Comparison of ENCODE assay signal across 17 cellular contexts in the genomic region with DNA sequence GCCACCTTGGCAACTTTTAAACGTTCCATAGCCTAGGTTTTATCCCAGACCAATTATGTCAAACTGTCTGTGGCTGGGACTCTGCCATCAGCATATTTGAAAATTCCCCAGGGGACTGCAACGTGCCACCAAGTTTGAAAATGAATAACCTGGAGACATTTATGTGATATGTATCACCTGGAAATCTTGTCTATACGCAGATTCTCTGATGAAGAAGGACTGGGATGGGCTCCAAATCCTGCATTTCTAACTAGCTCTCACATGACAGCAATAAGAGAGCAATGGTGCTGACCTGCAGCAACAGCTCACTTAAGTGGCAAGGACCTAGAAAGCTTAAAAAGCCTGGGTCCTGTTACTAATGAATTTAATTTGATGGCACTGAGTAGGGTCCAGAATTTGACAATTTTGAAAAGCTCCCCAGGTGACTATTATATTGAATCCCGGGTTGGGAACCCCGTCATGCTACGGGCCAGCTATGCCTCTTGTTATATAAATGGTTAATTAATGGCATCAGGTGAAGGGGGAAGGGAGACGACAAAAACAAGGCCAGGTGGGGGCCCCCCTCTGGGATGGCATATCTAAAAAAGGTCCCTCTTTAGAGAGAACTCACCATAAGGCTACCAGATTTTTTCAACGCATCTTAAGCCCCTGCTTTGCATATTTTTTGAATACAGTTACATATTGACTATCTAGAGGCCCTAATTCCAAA.
DNase-seq lines count a peak whose midpoint lies in the region; TF ChIP-seq lines count a peak whose summit lies in the region.
"Had no signal": no experiment of that assay in that cellular context is flagged by ENCODE, and none has a peak within 500 bp of the region (broad histone marks: within the 10 kb centered on the region; RNA-seq: fewer than 3 reads in every experiment).

No MANE protein-coding gene starts in this region.

- H3K4me1 Mint-ChIP-seq in T-helper 2 cell treated with Interferon-gamma antibody and Interleukin-4, amounts not matched to agents 5 μg/mL and 100 μg/mL, for 36 hours (ENCODE audit: low read depth) = no peaks in the 10 kb centered on the region
- H3K4me1 Mint-ChIP-seq: T-helper 17 cell had no signal

- intact Hi-C loops in spleen (cut with DNase I; ENCODE audit: low total_unique reads) = no loop called here

- peaks cover 6% of the 10 kb centered on the region for H3K9me3 ChIP-seq in Karpas-422 (ENCODE audit: low read length)
- peaks cover 0 to 44% (median 37%) of the 10 kb centered on the region in 8 donors for H3K9me3 ChIP-seq in spleen

- TF ChIP-seq CTCF in spleen (IDR thresholded peaks at IDR 0.05 in 8 of 11, conservative IDR thresholded peaks at IDR 0.05 in 3 of 11) = no peak

- H3K36me3 ChIP-seq in Karpas-422 (ENCODE audit: insufficient read depth, low read length) (peaks cover 8% of the 10 kb centered on the region; the same call in 1 of the 2 replicates), spleen (peaks cover 0 to 4% (median 0%) of the 10 kb centered on the region in 6 donors)
- H3K36me3 ChIP-seq: Peyer's patch had no signal

- no peaks in the 10 kb centered on the region for H3K27me3 Mint-ChIP-seq in T-helper 2 cell treated with Interferon-gamma antibody and Interleukin-4, amounts not matched to agents 5 μg/mL and 100 μg/mL, for 36 hours (ENCODE audit: low read depth)
- H3K27me3 Mint-ChIP-seq: CD4-positive, alpha-beta T cell; T-helper 17 cell had no signal

- DNase-seq in Karpas-422 (peak; percentile 56), NCI-H1694 (lab: John Stamatoyannopoulos, UW) (peak; percentile 56), NCI-H2171 treated with DMSO at 0.1 percent for 48 hours (lab: John Stamatoyannopoulos, UW) (peak; percentile 100), cerebellar cortex (ENCODE audit: low spot score) (peak; percentile 82), spleen (no peak)
- no peak for DNase-seq in activated CD4-positive, alpha-beta T cell treated with anti-CD3 and anti-CD28 coated beads, Interleukin-2, amount 50 U/mL, for 1 hour
- DNase-seq in T-helper 2 cell treated with Interferon-gamma antibody and Interleukin-4, amounts not matched to agents 5 μg/mL and 100 μg/mL, for 36 hours (ENCODE audit: low spot score) = no peak
- DNase-seq: CD4-positive, alpha-beta T cell; DMS53; EL; KG1; MV-4-11; NCI-H1436; NCI-H446 treated with DMSO at 0.1 percent for 48 hours; Peyer's patch; T-helper 17 cell had no signal

- H3K4me1 ChIP-seq in Karpas-422 (ENCODE audit: low read length) (peaks cover 75% of the 10 kb centered on the region), spleen (no peaks in the 10 kb centered on the region)
- H3K4me1 ChIP-seq: A549 had no signal

- H3K27ac Mint-ChIP-seq in T-helper 2 cell treated with Interferon-gamma antibody and Interleukin-4, amounts not matched to agents 5 μg/mL and 100 μg/mL, for 36 hours = no peak overlapping the region
- H3K27ac Mint-ChIP-seq: CD4-positive, alpha-beta T cell; T-helper 17 cell had no signal

- peaks cover 12% of the 10 kb centered on the region for H3K9me3 Mint-ChIP-seq in T-helper 2 cell treated with Interferon-gamma antibody and Interleukin-4, amounts not matched to agents 5 μg/mL and 100 μg/mL, for 36 hours

- H3K36me3 Mint-ChIP-seq in T-helper 2 cell treated with Interferon-gamma antibody and Interleukin-4, amounts not matched to agents 5 μg/mL and 100 μg/mL, for 36 hours (ENCODE audit: low read depth) = no peaks in the 10 kb centered on the region

- whole genome bisulfite sequencing in spleen, 5 donors = 79 to 92% (median 87%) methylated on average over 8 of the region's 8 CpGs

- H3K9me2 ChIP-seq in Karpas-422 (replicated peaks; ENCODE audit: insufficient read depth, low read length) = no peaks in the 10 kb centered on the region

- H3K79me2 ChIP-seq in Karpas-422 (ENCODE audit: low read length) = no peaks in the 10 kb centered on the region

- peak overlapping the region; percentile 60 for H3K9ac ChIP-seq in Karpas-422 (ENCODE audit: low read length)

- TF ChIP-seq POLR2A in spleen (IDR thresholded peaks at IDR 0.05) = no peak

- H4K20me1 ChIP-seq in Karpas-422 (ENCODE audit: insufficient read depth, low read depth, low read length) = no peaks in the 10 kb centered on the region

- H3K4me3 Mint-ChIP-seq in T-helper 2 cell treated with Interferon-gamma antibody and Interleukin-4, amounts not matched to agents 5 μg/mL and 100 μg/mL, for 36 hours = no peak overlapping the region
- H3K4me3 Mint-ChIP-seq: CD4-positive, alpha-beta T cell; T-helper 17 cell had no signal

- H3K27ac ChIP-seq in Karpas-422 (ENCODE audit: low read length) (peak overlapping the region; percentile 95), spleen (no peak overlapping the region)
- H3K27ac ChIP-seq: A549, Peyer's patch had no signal

- no peak overlapping the region for H2AFZ ChIP-seq in Karpas-422 (ENCODE audit: low read length)

- H3K4me2 ChIP-seq in Karpas-422 (ENCODE audit: low read depth, low read length, poor library complexity, severe bottlenecking) = peak overlapping the region; percentile 43
- H3K4me2 ChIP-seq: A549 had no signal

- no peaks in the 10 kb centered on the region for H3K27me3 ChIP-seq in Karpas-422 (ENCODE audit: low read length)
- no peaks in the 10 kb centered on the region for H3K27me3 ChIP-seq in spleen (replicated peaks in 1 of 7)
- H3K27me3 ChIP-seq: Peyer's patch had no signal

- H3K4me3 ChIP-seq in Karpas-422 (ENCODE audit: low read length) (peak overlapping the region; percentile 37; the same call in 1 of the 2 replicates), spleen (no peak overlapping the region)
- H3K4me3 ChIP-seq: A549, Peyer's patch had no signal

Comparison
In these comparisons a context has a peak if more than half of its experiments do, and no peak if none do; other contexts are left out.
1. DNase-seq: peak in Karpas-422 (single experiment), NCI-H1694 (single experiment), NCI-H2171 treated with DMSO at 0.1 percent for 48 hours (single experiment) and cerebellar cortex (single experiment); none in activated CD4-positive, alpha-beta T cell treated with anti-CD3 and anti-CD28 coated beads, Interleukin-2, amount 50 U/mL, for 1 hour (single experiment), T-helper 2 cell treated with Interferon-gamma antibody and Interleukin-4, amounts not matched to agents 5 μg/mL and 100 μg/mL, for 36 hours (single experiment) and spleen (single experiment).